In the genomic region with DNA sequence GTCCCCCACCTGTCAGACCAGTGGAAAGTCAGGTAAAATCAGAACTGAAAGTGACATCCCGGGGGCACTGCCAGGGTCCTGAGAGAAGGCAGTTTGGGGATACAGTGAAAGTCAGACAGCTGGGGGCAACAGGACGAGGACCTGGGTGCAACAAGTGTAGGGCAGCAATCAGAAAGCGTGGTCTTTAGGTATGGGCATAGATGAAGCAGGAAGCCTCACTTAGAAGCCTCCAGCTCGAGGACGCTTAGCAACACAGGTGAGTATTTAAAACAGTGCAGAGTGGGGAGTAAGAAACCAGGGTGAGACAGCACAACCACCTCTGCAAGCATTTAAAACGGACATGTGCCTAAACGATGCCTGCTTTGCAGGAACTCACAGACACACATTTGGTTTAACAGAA, we compare ENCODE assay signal across 11 cellular contexts.
"Had no signal": no experiment of that assay in that cellular context is flagged by ENCODE, and none has a peak within 500 bp of the region (broad histone marks: within the 10 kb centered on the region; RNA-seq: fewer than 3 reads in every experiment).

No MANE protein-coding gene starts in this region.

- H3K9me3 ChIP-seq: heart left ventricle had no signal

- H3K27ac Mint-ChIP-seq: activated B cell treated with CpG ODN at 0.5 μM for 24 hours; activated CD4-positive, alpha-beta T cell treated with anti-CD3 and anti-CD28 coated beads, Interleukin-2, amount 10 ng/mL, durations not matched to agents 24 days and 14 days; activated naive CD4-positive, alpha-beta T cell treated with anti-CD3 and anti-CD28 coated beads for 36 hours; activated T-helper 17 cell treated with anti-CD3 and anti-CD28 coated beads, Interleukin-2, amount 50 U/mL, for 72 hours had no signal

- ATAC-seq: activated T-helper 17 cell treated with anti-CD3 and anti-CD28 coated beads, Interleukin-2, amount 50 U/mL, for 72 hours; heart left ventricle; left colon had no signal

- H3K27me3 Mint-ChIP-seq: activated B cell treated with CpG ODN at 0.5 μM for 24 hours; activated T-helper 17 cell treated with anti-CD3 and anti-CD28 coated beads, Interleukin-2, amount 50 U/mL, for 72 hours; naive B cell had no signal

- H3K36me3 Mint-ChIP-seq: naive B cell had no signal

- H3K36me3 ChIP-seq: cardiac muscle cell, heart left ventricle had no signal

- H3K4me3 ChIP-seq: cardiac muscle cell, heart left ventricle had no signal

- H3K27ac ChIP-seq: cardiac muscle cell, heart left ventricle had no signal

- H3K27me3 ChIP-seq: cardiac muscle cell had no signal

- DNase-seq: activated B cell treated with CpG ODN at 0.5 μM for 24 hours; activated CD4-positive, alpha-beta T cell treated with anti-CD3 and anti-CD28 coated beads, Interleukin-2, amount 10 ng/mL, durations not matched to agents 24 days and 14 days; activated naive CD4-positive, alpha-beta T cell treated with anti-CD3 and anti-CD28 coated beads for 36 hours; heart left ventricle; left colon; naive B cell; retina; stimulated activated CD4-positive, alpha-beta T cell treated with anti-CD3 and anti-CD28 coated beads, Interleukin-15, amount 100 ng/mL, for 24 hours; stimulated activated CD4-positive, alpha-beta T cell treated with anti-CD3 and anti-CD28 coated beads, Interleukin-4, amount 100 ng/mL, for 24 hours had no signal

- H3K4me3 Mint-ChIP-seq: activated B cell treated with CpG ODN at 0.5 μM for 24 hours; activated CD4-positive, alpha-beta T cell treated with anti-CD3 and anti-CD28 coated beads, Interleukin-2, amount 10 ng/mL, durations not matched to agents 24 days and 14 days; activated naive CD4-positive, alpha-beta T cell treated with anti-CD3 and anti-CD28 coated beads for 36 hours; activated T-helper 17 cell treated with anti-CD3 and anti-CD28 coated beads, Interleukin-2, amount 50 U/mL, for 72 hours; naive B cell had no signal

- H3K9me3 Mint-ChIP-seq: activated B cell treated with CpG ODN at 0.5 μM for 24 hours; activated CD4-positive, alpha-beta T cell treated with anti-CD3 and anti-CD28 coated beads, Interleukin-2, amount 10 ng/mL, durations not matched to agents 24 days and 14 days; activated naive CD4-positive, alpha-beta T cell treated with anti-CD3 and anti-CD28 coated beads for 36 hours; activated T-helper 17 cell treated with anti-CD3 and anti-CD28 coated beads, Interleukin-2, amount 50 U/mL, for 72 hours; naive B cell had no signal
